20 cellular contexts compared by ENCODE assay signal in the genomic region with DNA sequence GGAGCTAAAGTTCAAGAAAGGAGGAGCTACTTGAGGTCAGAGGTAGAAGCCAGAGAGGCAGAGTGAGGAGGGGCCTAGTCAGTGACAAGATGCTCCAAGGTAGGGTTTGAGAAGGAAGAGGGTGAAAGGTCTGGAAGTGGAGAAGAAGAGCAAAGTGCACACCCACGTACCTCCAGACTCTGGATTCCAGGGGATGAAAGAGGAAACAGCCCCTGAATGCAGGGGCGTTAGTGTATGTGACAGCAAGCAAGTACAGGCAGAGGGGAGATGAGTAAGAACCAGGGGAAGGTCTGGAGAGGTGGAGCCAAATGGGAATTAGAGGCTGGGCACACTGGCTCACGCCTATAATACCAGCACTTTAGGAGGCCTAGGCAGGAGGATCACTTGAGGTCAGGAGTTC. TPM values are rescaled to one million over a fixed set of nuclear protein-coding genes. Genes with fewer than 3 reads are reported as not detected.
DNase-seq lines count a peak whose midpoint lies in the region; ATAC-seq, FAIRE-seq and TF ChIP-seq lines count a peak whose summit lies in the region.
"Had no signal": no experiment of that assay in that cellular context is flagged by ENCODE, and none has a peak within 500 bp of the region (broad histone marks: within the 10 kb centered on the region; RNA-seq: fewer than 3 reads in every experiment).

No MANE protein-coding gene starts in this region.

- TF ChIP-seq RAD21 in IMR-90 (IDR thresholded peaks at IDR 0.05; ENCODE audit: low read length) (no peak), H1 (IDR thresholded peaks at IDR 0.05 in 1 of 2, conservative IDR thresholded peaks at IDR 0.05 in 1 of 2; ENCODE audit: low read depth in 2 of 2, low read length in 2 of 2) (no peak)

- CTCF ChIA-PET in IMR-90 (lab: Yijun Ruan, JAX) (no interaction called here), H1 (lab: Charles Lee; ENCODE audit: partially characterized antibody) (interaction anchor here (1.0 to 2.8 kb wide), 4 partner anchors 8 to 24 kb away, joined by 3 to 9 read pairs (median 3); a partner anchor contains a TSS)

- H2BK120ac ChIP-seq in IMR-90 (ENCODE audit: low read depth, low read length) (no peak overlapping the region), H1 (replicated peaks; ENCODE audit: low read depth, low read length) (no peak overlapping the region)

- POLR2A ChIA-PET in IMR-90 (lab: Charles Lee; ENCODE audit: unreplicated experiment) (no interaction called here), H1 (lab: Charles Lee; ENCODE audit: partially characterized antibody) (interaction anchor here (1.5 to 27.1 kb wide), 3 partner anchors 14 to 60 kb away, joined by 4 to 583 read pairs (median 7); a partner anchor contains a TSS)

- BruUV-seq in IMR-90 (replicated peaks; lab: Mats Ljungman, UMichigan): no TSS peak

- no peak overlapping the region for H3K4me3 Mint-ChIP-seq in type B pancreatic cell
- H3K4me3 Mint-ChIP-seq: CD8-positive, alpha-beta memory T cell had no signal

- intact Hi-C loops in IMR-90 (cut with micrococcal nuclease): no loop called here

- peaks cover 6% of the 10 kb centered on the region for H3K9me3 ChIP-seq in IMR-90 (ENCODE audit: control insufficient read depth, insufficient read depth, low read length)
- no peaks in the 10 kb centered on the region for H3K9me3 ChIP-seq in H1 (ENCODE audit: insufficient read depth in 2 of 2, low read depth in 1 of 2, low read length in 1 of 2)

- no peak overlapping the region for H2BK15ac ChIP-seq in IMR-90 (ENCODE audit: low read depth, low read length)
- 0 out of 2 replicates have a peak overlapping the region, but pooled peaks have one; percentile 5 for H2BK15ac ChIP-seq in H1 (ENCODE audit: low read length)

- H3K23ac ChIP-seq in IMR-90 (ENCODE audit: low read depth, low read length): no peak overlapping the region
- no peak overlapping the region for H3K23ac ChIP-seq in H1 (ENCODE audit: insufficient read length)

- no peak for TF ChIP-seq CTCF in IMR-90 (conservative IDR thresholded peaks at IDR 0.05; ENCODE audit: low read depth, low read length)
- no peak for TF ChIP-seq CTCF in H1 (IDR thresholded peaks at IDR 0.05; ENCODE audit: control extremely low read depth in 1 of 3, insufficient read depth in 1 of 3, low read depth in 1 of 3, low read length in 3 of 3)
- no peak for TF ChIP-seq CTCF in type B pancreatic cell (conservative IDR thresholded peaks at IDR 0.05)

- no peaks in the 10 kb centered on the region for H3K36me3 ChIP-seq in IMR-90 (ENCODE audit: control insufficient read depth, insufficient read depth, low read length)
- peaks cover 0 to 4% (median 0%) of the 10 kb centered on the region in 4 experiments; a peak in 1 of 8 replicates for H3K36me3 ChIP-seq in H1 (ENCODE audit: control insufficient read depth in 2 of 4, insufficient read depth in 4 of 4, low read length in 3 of 4)
- H3K36me3 ChIP-seq: MG63, SJSA1 had no signal

- peak overlapping the region; percentile 23 for H2AFZ ChIP-seq in IMR-90 (replicated peaks; ENCODE audit: low read length, poor library complexity)
- H2AFZ ChIP-seq in H1 (ENCODE audit: low read length): no peak overlapping the region

- H3K18ac ChIP-seq in IMR-90 (ENCODE audit: low read depth, low read length) (no peak overlapping the region), H1 (ENCODE audit: extremely low read depth, low read length) (no peak overlapping the region)

- H2AK5ac ChIP-seq in IMR-90 (ENCODE audit: low read depth, low read length) (no peak overlapping the region), H1 (ENCODE audit: low read depth, low read length) (no peak overlapping the region)

- no peak overlapping the region for H3K14ac ChIP-seq in IMR-90 (replicated peaks; ENCODE audit: low read depth, low read length)
- H3K14ac ChIP-seq in H1 (ENCODE audit: insufficient read length): no peak overlapping the region

- H3K27me3 Mint-ChIP-seq in type B pancreatic cell: peaks cover 64% of the 10 kb centered on the region
- H3K27me3 Mint-ChIP-seq: CD8-positive, alpha-beta memory T cell had no signal

- no peak overlapping the region for H2AK9ac ChIP-seq in IMR-90 (replicated peaks; ENCODE audit: low read depth, low read length, poor library complexity)

- peaks cover 16% of the 10 kb centered on the region; the same call in 1 of the 2 replicates for H3K23me2 ChIP-seq in H1 (ENCODE audit: low read depth, low read length)

- TF ChIP-seq POLR2A in IMR-90 (IDR thresholded peaks at IDR 0.05; ENCODE audit: low read depth, low read length): no peak
- no peak for TF ChIP-seq POLR2A in H1 (IDR thresholded peaks at IDR 0.05; ENCODE audit: control extremely low read depth in 1 of 2, low read depth in 2 of 2, low read length in 2 of 2)

- H3K27me3 ChIP-seq in IMR-90 (ENCODE audit: control insufficient read depth, insufficient read depth, low read length) (peaks cover 26% of the 10 kb centered on the region), H1 (replicated peaks in 1 of 4; ENCODE audit: control insufficient read depth in 3 of 4, extremely low read depth in 1 of 4, insufficient read depth in 3 of 4, low read length in 3 of 4) (peaks cover 21 to 31% (median 30%) of the 10 kb centered on the region in 4 experiments)

- H3K27ac ChIP-seq in IMR-90 (ENCODE audit: insufficient read depth, low read length): no peak overlapping the region
- H3K27ac ChIP-seq in H1 (ENCODE audit: low read depth, low read length): no peak overlapping the region
- H3K27ac ChIP-seq: BLaER1 treated with 17β-estradiol and CSF1 and Interleukin-3, amounts not matched to agents 10 nM and 100 nM; SJSA1 had no signal

- no peak overlapping the region for H3K9ac ChIP-seq in IMR-90 (ENCODE audit: low read depth, low read length)
- no peak overlapping the region for H3K9ac ChIP-seq in H1 (replicated peaks in 1 of 4; ENCODE audit: extremely low read depth in 1 of 4, low read depth in 3 of 4, low read length in 3 of 4)
- H3K9ac ChIP-seq: BLaER1 treated with 17β-estradiol and CSF1 and Interleukin-3, amounts not matched to agents 10 nM and 100 nM had no signal

- WGBS in IMR-90 (ENCODE audit: extremely low coverage in 2 of 2, insufficient read length in 1 of 2), 2 experiments: 78% methylated on average over 1 of the region's 3 CpGs; no CpG with 5 or more reads in 1 of the 2 experiments
- WGBS in H1 (ENCODE audit: extremely low coverage in 1 of 2, insufficient coverage in 1 of 2, insufficient read length in 1 of 2, insufficient replicate concordance in 2 of 2, low coverage in 1 of 2, low lambda C conversion rate in 2 of 2, missing lambda C conversion rate in 1 of 2), 2 experiments: 80% methylated on average over 3 of the region's 3 CpGs; no CpG with 5 or more reads in 1 of the 2 experiments

- H3K9me3 Mint-ChIP-seq in type B pancreatic cell: peaks cover 4% of the 10 kb centered on the region
- H3K9me3 Mint-ChIP-seq: CD8-positive, alpha-beta memory T cell had no signal

- H3K4me3 ChIP-seq in IMR-90 (ENCODE audit: insufficient read depth, low read depth, low read length): no peak overlapping the region
- H3K4me3 ChIP-seq in H1 (ENCODE audit: extremely low read depth in 1 of 4, insufficient read depth in 2 of 4, low read depth in 3 of 4, low read length in 4 of 4): no peak overlapping the region
- H3K4me3 ChIP-seq: BLaER1 treated with 17β-estradiol and CSF1 and Interleukin-3, amounts not matched to agents 10 nM and 100 nM; MG63; SJSA1 had no signal

- H3K79me2 ChIP-seq in H1 (ENCODE audit: control insufficient read depth in 1 of 2, insufficient read depth in 2 of 2, low read length in 2 of 2): no peaks in the 10 kb centered on the region

- H4K8ac ChIP-seq in IMR-90 (ENCODE audit: low read depth in 2 of 2, low read length in 2 of 2): no peak overlapping the region
- H4K8ac ChIP-seq in H1 (ENCODE audit: extremely low read depth, insufficient read depth, low read length): no peak overlapping the region

- H3K56ac ChIP-seq in IMR-90 (ENCODE audit: extremely low read depth, insufficient read depth, low read length) (no peak overlapping the region), H1 (replicated peaks; ENCODE audit: insufficient read length, low read depth, low read length) (no peak overlapping the region)

- no peaks in the 10 kb centered on the region for H3K36me3 Mint-ChIP-seq in type B pancreatic cell

- H3K4me1 ChIP-seq in IMR-90 (ENCODE audit: control insufficient read depth, insufficient read depth, low read length) (no peaks in the 10 kb centered on the region), H1 (replicated peaks in 1 of 4; ENCODE audit: control insufficient read depth in 3 of 4, insufficient read depth in 4 of 4, low read length in 3 of 4) (peaks cover 0 to 17% (median 8%) of the 10 kb centered on the region in 4 experiments; a peak in 6 of 7 replicates)

- ATAC-seq in IMR-90 (ENCODE audit: low read depth): no peak

- H3K27ac Mint-ChIP-seq in type B pancreatic cell: peak overlapping the region; percentile 13

- FAIRE-seq in H1 (lab: Jason Lieb, UNC): no peak
- FAIRE-seq: G401.6 had no signal

- H3K4me2 ChIP-seq in IMR-90 (ENCODE audit: low read depth, low read length): no peak overlapping the region
- no peak overlapping the region for H3K4me2 ChIP-seq in H1 (ENCODE audit: insufficient read depth in 1 of 2, low read depth in 2 of 2, low read length in 2 of 2)
- H3K4me2 ChIP-seq: BLaER1 treated with 17β-estradiol and CSF1 and Interleukin-3, amounts not matched to agents 10 nM and 100 nM had no signal

- H3K79me1 ChIP-seq in IMR-90 (ENCODE audit: low read depth in 1 of 2, low read length in 2 of 2) (peaks cover 0 to 1% of the 10 kb centered on the region in 2 experiments; a peak in 2 of 4 replicates), H1 (ENCODE audit: low read depth, low read length) (no peaks in the 10 kb centered on the region)

- in situ Hi-C loops in IMR-90 (cut with MboI; ENCODE audit: low sequenced_read_pairs): no loop called here

- no peak overlapping the region for H4K91ac ChIP-seq in IMR-90 (ENCODE audit: insufficient read depth, low read depth, low read length)
- H4K91ac ChIP-seq in H1 (replicated peaks; ENCODE audit: insufficient read length, low read length): no peak overlapping the region

- DNase-seq in CD1c-positive myeloid dendritic cell (ENCODE audit: extremely low spot score) (peak; percentile 76), IMR-90 (no peak), H1 (ENCODE audit: low read depth in 1 of 2, low spot score in 2 of 2) (no peak), type B pancreatic cell (ENCODE audit: extremely low spot score, unreplicated experiment) (no peak), GOT3 (lab: John Stamatoyannopoulos, UW) (no peak), DMS79 (lab: John Stamatoyannopoulos, UW) (no peak), NCI-H526 (lab: John Stamatoyannopoulos, UW) (no peak)
- DNase-seq: ACHN; Calu3; CD8-positive, alpha-beta memory T cell; DMS153; MG63; NCI-H1092; NCI-H1436; NCI-H1930; NCI-H510A; NCI-H748 treated with DMSO at 0.1 percent for 48 hours had no signal

- H2BK5ac ChIP-seq in IMR-90 (ENCODE audit: low read depth, low read length, poor library complexity, severe bottlenecking) (no peak overlapping the region), H1 (ENCODE audit: low read depth, low read length) (no peak overlapping the region; the same call in 1 of the 2 replicates)

- TF ChIP-seq EP300 in H1 (IDR thresholded peaks at IDR 0.05; ENCODE audit: borderline replicate concordance in 1 of 2, low read depth in 2 of 2, low read length in 2 of 2): no peak

- no peaks in the 10 kb centered on the region for H3K4me1 Mint-ChIP-seq in type B pancreatic cell (ENCODE audit: unreplicated experiment)

- H2BK20ac ChIP-seq in IMR-90 (ENCODE audit: low read depth, low read length) (no peak overlapping the region), H1 (ENCODE audit: low read length) (peak overlapping the region; percentile 72; the same call in 1 of the 2 replicates)

- no peaks in the 10 kb centered on the region for H3K9me1 ChIP-seq in IMR-90 (ENCODE audit: insufficient read depth, low read length)

- dilution Hi-C loops in IMR-90 (cut with HindIII; ENCODE audit: low sequenced_read_pairs, unreplicated experiment): no loop called here

- no peak overlapping the region for H2BK12ac ChIP-seq in H1 (ENCODE audit: low read depth, low read length)

- no peak overlapping the region for H3K4ac ChIP-seq in IMR-90 (ENCODE audit: low read depth, low read length)
- no peak overlapping the region for H3K4ac ChIP-seq in H1 (replicated peaks; ENCODE audit: insufficient read length, low read depth, low read length)

- H4K20me1 ChIP-seq in IMR-90 (ENCODE audit: insufficient read depth, low read length): no peaks in the 10 kb centered on the region
- no peaks in the 10 kb centered on the region for H4K20me1 ChIP-seq in H1 (replicated peaks in 1 of 2; ENCODE audit: control insufficient read depth in 1 of 2, insufficient read depth in 2 of 2, low read length in 2 of 2)

- H4K5ac ChIP-seq in IMR-90 (ENCODE audit: low read depth, low read length) (no peak overlapping the region), H1 (ENCODE audit: insufficient read length, low read depth, low read length) (no peak overlapping the region)

RNA-seq across cellular contexts. Expression of a gene that starts 8.7 kb away (rescaled TPM):
- 104 and 143 TPM in 2 replicates for total RNA-seq in IMR-90 (2012; rRNA removed)
- 643 and 742 TPM in 2 replicates for polyA plus RNA-seq in IMR-90 (2012; rRNA removed)
- polyA plus RNA-seq in IMR-90 (2012; cell fraction: cytosol; rRNA removed): 708 and 845 TPM in 2 replicates
- polyA plus RNA-seq in IMR-90 (2012; cell fraction: nucleus; rRNA removed; ENCODE audit: low replicate concordance): 193 and 240 TPM in 2 replicates
- 1,699 and 1,856 TPM in 2 replicates for total RNA-seq in H1 (2021; fragmentation: NEBNext Ultra II Directional; extraction: Animal tissue kit (Norgen Biotek cat#: 25700))
- 1,241 and 1,463 TPM in 2 replicates for polyA plus RNA-seq in H1 (2011; rRNA removed)
- 911 TPM for polyA plus RNA-seq in H1 (2011; cell fraction: cytosol; rRNA removed)
- 1,496 TPM for polyA plus RNA-seq in H1 (2011; cell fraction: nucleus; rRNA removed)
- polyA plus RNA-seq in H1 (2012, experiment 1 of 2): 1,932 to 3,464 TPM (median 2,952 TPM) in 4 replicates
- 2,064 TPM for polyA plus RNA-seq in H1 (2012, experiment 2 of 2)
- polyA plus RNA-seq in H1 (2013, experiment 1 of 2): 2,031 TPM
- 2,005 TPM for polyA plus RNA-seq in H1 (2013, experiment 2 of 2)
- 138 and 228 TPM in 2 replicates for polyA minus RNA-seq in H1 (2011; rRNA and poly(A)+ RNA removed)
- polyA minus RNA-seq in H1 (2011; cell fraction: cytosol; rRNA and poly(A)+ RNA removed): 374 TPM
- 152 TPM for polyA minus RNA-seq in H1 (2011; cell fraction: nucleus; rRNA and poly(A)+ RNA removed)
- total RNA-seq in type B pancreatic cell (ENCODE audit: low replicate concordance): 1,715 and 2,131 TPM in 2 replicates

RNA-seq across cellular contexts. Expression of a gene that starts 8.8 kb away (rescaled TPM):
- total RNA-seq in IMR-90 (2012; rRNA removed) (15.8 and 20.6 TPM in 2 replicates), type B pancreatic cell (ENCODE audit: low replicate concordance) (46.8 and 52.5 TPM in 2 replicates)
- polyA plus RNA-seq in IMR-90 (2012; rRNA removed) (50.7 and 67.9 TPM in 2 replicates), H1 (2011; rRNA removed) (285 and 286 TPM in 2 replicates)
- polyA plus RNA-seq in IMR-90 (2012; cell fraction: cytosol; rRNA removed): 89.2 and 152 TPM in 2 replicates
- polyA plus RNA-seq in IMR-90 (2012; cell fraction: nucleus; rRNA removed; ENCODE audit: low replicate concordance): 43.7 and 86.3 TPM in 2 replicates
- 51.6 and 54.4 TPM in 2 replicates for total RNA-seq in H1 (2021; fragmentation: NEBNext Ultra II Directional; extraction: Animal tissue kit (Norgen Biotek cat#: 25700))
- 150 TPM for polyA plus RNA-seq in H1 (2011; cell fraction: cytosol; rRNA removed)
- polyA plus RNA-seq in H1 (2011; cell fraction: nucleus; rRNA removed): 125 TPM
- polyA plus RNA-seq in H1 (2012, experiment 1 of 2): 45.6 to 157 TPM (median 126 TPM) in 4 replicates
- polyA plus RNA-seq in H1 (2012, experiment 2 of 2): 286 TPM
- polyA plus RNA-seq in H1 (2013, experiment 1 of 2): 226 TPM
- polyA plus RNA-seq in H1 (2013, experiment 2 of 2): 203 TPM
- polyA minus RNA-seq in H1 (2011; rRNA and poly(A)+ RNA removed): 35.2 and 49.9 TPM in 2 replicates
- 66.9 TPM for polyA minus RNA-seq in H1 (2011; cell fraction: cytosol; rRNA and poly(A)+ RNA removed)
- polyA minus RNA-seq in H1 (2011; cell fraction: nucleus; rRNA and poly(A)+ RNA removed): 41.1 TPM

RNA-seq across cellular contexts. Expression of a gene that starts 13.1 kb away (rescaled TPM):
- total RNA-seq in IMR-90 (2012; rRNA removed) (not detected in 2 replicates), type B pancreatic cell (ENCODE audit: low replicate concordance) (1.6 and 3.1 TPM in 2 replicates)
- polyA plus RNA-seq in IMR-90 (2012; rRNA removed) (0.04 and 0.07 TPM in 2 replicates), H1 (2011; rRNA removed) (4.2 and 5.7 TPM in 2 replicates)
- polyA plus RNA-seq in IMR-90 (2012; cell fraction: cytosol; rRNA removed): 0.05 and 0.08 TPM in 2 replicates
- 0.18 and 0.84 TPM in 2 replicates for polyA plus RNA-seq in IMR-90 (2012; cell fraction: nucleus; rRNA removed; ENCODE audit: low replicate concordance)
- total RNA-seq in H1 (2021; fragmentation: NEBNext Ultra II Directional; extraction: Animal tissue kit (Norgen Biotek cat#: 25700)): 2.3 and 2.5 TPM in 2 replicates
- polyA plus RNA-seq in H1 (2011; cell fraction: cytosol; rRNA removed): 5.0 TPM
- polyA plus RNA-seq in H1 (2011; cell fraction: nucleus; rRNA removed): 12.0 TPM
- polyA plus RNA-seq in H1 (2012, experiment 1 of 2): 0.87 to 3.6 TPM (median 2.5 TPM) in 4 replicates
- 2.3 TPM for polyA plus RNA-seq in H1 (2012, experiment 2 of 2)
- polyA plus RNA-seq in H1 (2013, experiment 1 of 2): 2.8 TPM
- 2.4 TPM for polyA plus RNA-seq in H1 (2013, experiment 2 of 2)
- polyA minus RNA-seq in H1 (2011; rRNA and poly(A)+ RNA removed): 1.3 and 1.8 TPM in 2 replicates
- 1.8 TPM for polyA minus RNA-seq in H1 (2011; cell fraction: cytosol; rRNA and poly(A)+ RNA removed)
- polyA minus RNA-seq in H1 (2011; cell fraction: nucleus; rRNA and poly(A)+ RNA removed): 5.1 TPM
- total RNA-seq: Calu3, SJSA1 had no signal

RNA-seq across cellular contexts. Expression of a gene that starts 21.8 kb away (rescaled TPM):
- total RNA-seq in IMR-90 (2012; rRNA removed) (13.3 and 15.8 TPM in 2 replicates), type B pancreatic cell (ENCODE audit: low replicate concordance) (22.7 and 52.3 TPM in 2 replicates)
- polyA plus RNA-seq in IMR-90 (2012; rRNA removed) (78.5 and 101 TPM in 2 replicates), H1 (2011; rRNA removed) (157 and 228 TPM in 2 replicates)
- polyA plus RNA-seq in IMR-90 (2012; cell fraction: cytosol; rRNA removed): 154 and 169 TPM in 2 replicates
- 36.8 and 84.4 TPM in 2 replicates for polyA plus RNA-seq in IMR-90 (2012; cell fraction: nucleus; rRNA removed; ENCODE audit: low replicate concordance)
- 80.4 and 82.6 TPM in 2 replicates for total RNA-seq in H1 (2021; fragmentation: NEBNext Ultra II Directional; extraction: Animal tissue kit (Norgen Biotek cat#: 25700))
- 149 TPM for polyA plus RNA-seq in H1 (2011; cell fraction: cytosol; rRNA removed)
- 105 TPM for polyA plus RNA-seq in H1 (2011; cell fraction: nucleus; rRNA removed)
- polyA plus RNA-seq in H1 (2012, experiment 1 of 2): 36.7 to 80.9 TPM (median 78.1 TPM) in 4 replicates
- polyA plus RNA-seq in H1 (2012, experiment 2 of 2): 73.8 TPM
- polyA plus RNA-seq in H1 (2013, experiment 1 of 2): 99.0 TPM
- 110 TPM for polyA plus RNA-seq in H1 (2013, experiment 2 of 2)
- polyA minus RNA-seq in H1 (2011; rRNA and poly(A)+ RNA removed): 15.3 and 18.8 TPM in 2 replicates
- 36.3 TPM for polyA minus RNA-seq in H1 (2011; cell fraction: cytosol; rRNA and poly(A)+ RNA removed)
- polyA minus RNA-seq in H1 (2011; cell fraction: nucleus; rRNA and poly(A)+ RNA removed): 20.9 TPM

RNA-seq across cellular contexts. Expression of a gene that starts 34.0 kb away (rescaled TPM):
- total RNA-seq in IMR-90 (2012; rRNA removed) (1.4 and 1.9 TPM in 2 replicates), type B pancreatic cell (ENCODE audit: low replicate concordance) (4.2 and 4.7 TPM in 2 replicates)
- polyA plus RNA-seq in IMR-90 (2012; rRNA removed) (19.1 and 21.5 TPM in 2 replicates), H1 (2011; rRNA removed) (5.1 and 6.5 TPM in 2 replicates)
- polyA plus RNA-seq in IMR-90 (2012; cell fraction: cytosol; rRNA removed): 14.3 and 20.8 TPM in 2 replicates
- polyA plus RNA-seq in IMR-90 (2012; cell fraction: nucleus; rRNA removed; ENCODE audit: low replicate concordance): 31.8 and 52.0 TPM in 2 replicates
- total RNA-seq in H1 (2021; fragmentation: NEBNext Ultra II Directional; extraction: Animal tissue kit (Norgen Biotek cat#: 25700)): 1.8 and 2.3 TPM in 2 replicates
- polyA plus RNA-seq in H1 (2011; cell fraction: cytosol; rRNA removed): 3.7 TPM
- polyA plus RNA-seq in H1 (2011; cell fraction: nucleus; rRNA removed): 6.2 TPM
- 2.0 to 4.6 TPM (median 3.8 TPM) in 4 replicates for polyA plus RNA-seq in H1 (2012, experiment 1 of 2)
- polyA plus RNA-seq in H1 (2012, experiment 2 of 2): 3.5 TPM
- polyA plus RNA-seq in H1 (2013, experiment 1 of 2): 2.8 TPM
- 2.3 TPM for polyA plus RNA-seq in H1 (2013, experiment 2 of 2)
- 0.69 and 1.4 TPM in 2 replicates for polyA minus RNA-seq in H1 (2011; rRNA and poly(A)+ RNA removed)
- 1.5 TPM for polyA minus RNA-seq in H1 (2011; cell fraction: cytosol; rRNA and poly(A)+ RNA removed)
- 6.7 TPM for polyA minus RNA-seq in H1 (2011; cell fraction: nucleus; rRNA and poly(A)+ RNA removed)
- total RNA-seq: CD8-positive, alpha-beta memory T cell had no signal

Comparison
In these comparisons a context has a peak if more than half of its experiments do, and no peak if none do; other contexts are left out.
1. RNA of a gene that starts 8.7 kb away (total RNA-seq): 1,715 to 2,131 TPM in type B pancreatic cell and 1,699 to 1,856 TPM in H1; 104 to 143 TPM in IMR-90; every median in the first group is over 10 times any median in the second.